16 cellular contexts compared by ENCODE assay signal in the genomic region with DNA sequence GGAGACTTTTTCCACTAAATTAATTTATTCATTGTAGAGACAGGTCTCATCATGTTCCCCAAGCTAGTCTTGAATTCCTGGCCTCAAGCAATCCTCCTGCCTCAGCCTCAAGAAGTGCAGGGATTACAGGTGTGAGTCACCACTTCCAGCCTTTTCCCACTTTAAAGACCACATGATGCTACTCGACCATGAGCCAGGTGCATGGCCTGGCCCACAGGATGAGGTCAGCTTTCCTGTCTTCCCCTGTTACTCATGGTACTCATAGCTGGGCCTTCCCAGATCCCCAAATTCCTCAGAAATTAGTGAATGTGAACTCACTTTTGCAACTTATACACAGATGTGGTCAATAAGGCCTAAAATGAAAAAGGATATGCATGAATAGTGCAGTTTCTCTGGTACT.
DNase-seq lines count a peak whose midpoint lies in the region; ATAC-seq and TF ChIP-seq lines count a peak whose summit lies in the region.
"Had no signal": no experiment of that assay in that cellular context is flagged by ENCODE, and none has a peak within 500 bp of the region (broad histone marks: within the 10 kb centered on the region; RNA-seq: fewer than 3 reads in every experiment).

No MANE protein-coding gene starts in this region.

- H3K27ac ChIP-seq in AG04450 (ENCODE audit: low read depth, low read length) (peak overlapping the region; percentile 73), adrenal gland (no peak overlapping the region), testis (no peak overlapping the region)
- H3K27ac ChIP-seq: upper lobe of right lung had no signal

- H3K9me3 ChIP-seq in AG04450 (ENCODE audit: control insufficient read depth, insufficient read depth, low read length) (no peaks in the 10 kb centered on the region), adrenal gland (replicated peaks in 1 of 3) (no peaks in the 10 kb centered on the region), testis (no peaks in the 10 kb centered on the region)
- H3K9me3 ChIP-seq: upper lobe of right lung had no signal

- H3K4me3 ChIP-seq in AG04450 (ENCODE audit: low read depth, low read length) (no peak overlapping the region), foreskin fibroblast (ENCODE audit: low read depth in 1 of 2, low read length in 2 of 2) (no peak overlapping the region), adrenal gland (no peak overlapping the region), testis (no peak overlapping the region)
- H3K4me3 ChIP-seq: upper lobe of right lung had no signal

- CTCF ChIA-PET in AG04450 (lab: Charles Lee) = interaction anchor here (0.6 kb wide), 1 partner anchor 67 kb away, joined by 3 read pairs; no protein-coding TSS in a partner anchor

- H3K27me3 ChIP-seq in AG04450 (ENCODE audit: control insufficient read depth, insufficient read depth, low read length) (no peaks in the 10 kb centered on the region), adrenal gland (no peaks in the 10 kb centered on the region), testis (no peaks in the 10 kb centered on the region)
- H3K27me3 ChIP-seq: upper lobe of right lung had no signal

- H3K36me3 ChIP-seq in adrenal gland (replicated peaks in 1 of 2) (no peaks in the 10 kb centered on the region), testis (ENCODE audit: low read depth, missing control alignments) (no peaks in the 10 kb centered on the region)
- H3K36me3 ChIP-seq: upper lobe of right lung had no signal

- 46 to 79% (median 63%) methylated on average over 1 of the region's 1 CpG for WGBS in adrenal gland, 4 donors
- 83 to 94% methylated on average over 1 of the region's 1 CpG for WGBS in testis, 2 donors

- no peak for TF ChIP-seq CTCF in AG04450 (IDR thresholded peaks at IDR 0.05; ENCODE audit: low read depth, low read length)
- no peak for TF ChIP-seq CTCF in foreskin fibroblast (IDR thresholded peaks at IDR 0.05; ENCODE audit: low read depth, low read length)
- TF ChIP-seq CTCF in adrenal gland (IDR thresholded peaks at IDR 0.05) = no peak
- TF ChIP-seq CTCF in testis (IDR thresholded peaks at IDR 0.05) = no peak

- DNase-seq in AG04450 (ENCODE audit: low read depth, low spot score) = peak; percentile 83
- DNase-seq in HCEC 1CT = peak; percentile 98
- DNase-seq in T1000 (lab: John Stamatoyannopoulos, UW) = peak; percentile 13
- peak; percentile 94 to 95 for DNase-seq in foreskin fibroblast
- DNase-seq in adrenal gland = no peak
- no peak for DNase-seq in NOMO-1 treated with dmso at 0.1 percent for 144 hours (lab: John Stamatoyannopoulos, UW; ENCODE audit: unreplicated experiment)
- no peak for DNase-seq in testis
- DNase-seq: activated CD4-positive, alpha-beta T cell treated with anti-CD3 and anti-CD28 coated beads for 1 hour; activated T-cell treated with anti-CD3 and anti-CD28 coated beads, Interleukin-2, amount 50 U/mL, for 1 hour; AML-193; GOT3; NCI-H2171; stimulated activated CD8-positive, alpha-beta memory T cell treated with anti-CD3 and anti-CD28 coated beads, Interleukin-4, amount 100 ng/mL, for 48 hours; T-helper 1 cell; upper lobe of right lung had no signal

- H3K4me1 ChIP-seq in adrenal gland (replicated peaks in 1 of 2) = no peaks in the 10 kb centered on the region
- no peaks in the 10 kb centered on the region for H3K4me1 ChIP-seq in testis
- H3K4me1 ChIP-seq: upper lobe of right lung had no signal

- POLR2A ChIA-PET in AG04450 (lab: Yijun Ruan, JAX) = no interaction called here

- no peak for ATAC-seq in GM21825 (IDR thresholded peaks at IDR 0.05; ENCODE audit: unreplicated experiment)
- ATAC-seq: upper lobe of right lung had no signal

- intact Hi-C loops in adrenal gland (cut with DNase I) = no loop called here
- intact Hi-C loops in testis (cut with DNase I; ENCODE audit: low total_unique reads) = no loop called here

- no peak for TF ChIP-seq POLR2A in adrenal gland (IDR thresholded peaks at IDR 0.05)
- TF ChIP-seq POLR2A in testis (IDR thresholded peaks at IDR 0.05) = no peak

Comparison
In these comparisons a context has a peak if more than half of its experiments do, and no peak if none do; other contexts are left out.
1. DNase-seq: peak in AG04450 (single experiment), HCEC 1CT (single experiment), T1000 (single experiment) and foreskin fibroblast (2 of 2); none in adrenal gland (0 of 7), NOMO-1 treated with dmso at 0.1 percent for 144 hours (single experiment) and testis (single experiment).